Comparison of ENCODE assay signal across 1 cellular context in the genomic region with DNA sequence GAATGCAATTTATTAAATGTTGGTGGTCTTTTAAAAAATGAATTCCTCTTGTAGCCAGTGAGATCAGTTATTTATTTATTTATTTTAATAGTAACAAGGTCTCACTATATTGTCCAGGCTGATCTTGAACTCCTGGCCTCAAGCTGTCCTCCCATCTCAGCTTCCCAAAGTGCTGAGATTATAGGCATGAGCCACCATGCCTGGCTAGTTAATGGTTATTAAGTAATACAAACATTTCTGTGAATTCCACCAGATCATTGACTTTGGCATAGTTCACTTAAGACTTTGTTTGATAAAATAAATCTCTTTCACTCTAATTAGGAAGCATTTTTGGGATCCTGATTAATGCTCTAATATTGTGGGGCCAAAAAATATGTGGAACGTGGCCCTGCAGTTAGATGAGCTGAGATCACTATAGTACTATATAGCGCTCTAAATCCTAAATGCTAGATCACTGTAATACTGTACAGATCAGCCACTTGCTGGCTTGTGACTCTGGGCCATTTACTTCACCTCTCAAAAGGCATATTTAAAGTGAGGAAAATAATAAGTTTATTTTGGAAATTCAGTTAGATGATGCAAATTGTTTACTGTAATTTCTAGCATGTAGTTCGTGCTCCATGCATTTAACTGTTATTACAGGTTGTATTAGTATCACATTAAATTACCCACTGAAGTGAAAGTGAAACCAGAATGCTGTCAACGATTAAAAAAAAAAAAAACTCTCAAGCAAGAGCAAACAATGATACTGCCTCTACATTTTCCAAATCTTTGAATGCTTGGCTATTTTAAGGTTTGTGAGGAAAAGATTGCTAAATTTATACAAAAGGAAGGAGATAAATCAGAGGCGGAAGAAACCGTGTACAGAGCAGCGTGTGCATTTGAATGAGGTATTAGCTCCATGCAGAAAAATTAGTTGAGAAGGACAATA.
A peak's percentile ranks its signal among the peaks of the same experiment; 100 is the strongest.
TF ChIP-seq lines count a peak whose summit lies in the region.

No MANE protein-coding gene starts in this region.

TF ChIP-seq in HepG2, 621 proteins besides CTCF, POLR2A, EP300 and RAD21:
- TF ChIP-seq TAF15 (IDR thresholded peaks at IDR 0.05; ENCODE audit: low read depth, low read length, poor library complexity, severe bottlenecking) (no peak), RXRB (CRISPR knock-in tag; IDR thresholded peaks at IDR 0.05; ENCODE audit: borderline replicate concordance) (no peak), IRF2 (CRISPR knock-in tag; IDR thresholded peaks at IDR 0.05) (peak; percentile 95), ZNF567 (CRISPR knock-in tag; IDR thresholded peaks at IDR 0.05; ENCODE audit: borderline replicate concordance) (no peak), SMAD3 (CRISPR knock-in tag; IDR thresholded peaks at IDR 0.05) (no peak), MAFF (IDR thresholded peaks at IDR 0.05; ENCODE audit: low read depth, low read length) (no peak), FOSL1 (CRISPR knock-in tag; IDR thresholded peaks at IDR 0.05; ENCODE audit: borderline replicate concordance) (no peak), ZNF552 (CRISPR knock-in tag; IDR thresholded peaks at IDR 0.05; ENCODE audit: borderline replicate concordance) (no peak), ASH2L (IDR thresholded peaks at IDR 0.05; ENCODE audit: insufficient read length, low read depth, low read length) (peak; percentile 38), TRIM24 (CRISPR knock-in tag; IDR thresholded peaks at IDR 0.05) (no peak), ZNF572 (CRISPR knock-in tag; IDR thresholded peaks at IDR 0.05) (no peak), ZNF101 (CRISPR knock-in tag; IDR thresholded peaks at IDR 0.05; ENCODE audit: borderline replicate concordance, low read depth) (no peak), HMGA1 (CRISPR knock-in tag; conservative IDR thresholded peaks at IDR 0.05) (no peak), HOXA7 (CRISPR knock-in tag; IDR thresholded peaks at IDR 0.05) (no peak), ZNF776 (CRISPR knock-in tag; IDR thresholded peaks at IDR 0.05) (no peak), PRMT3 (CRISPR knock-in tag; IDR thresholded peaks at IDR 0.05; ENCODE audit: borderline replicate concordance, low read depth) (no peak), ZKSCAN8 (CRISPR knock-in tag; IDR thresholded peaks at IDR 0.05; ENCODE audit: borderline replicate concordance) (no peak), ZNF674 (CRISPR knock-in tag; IDR thresholded peaks at IDR 0.05; ENCODE audit: low read depth) (no peak), KMT2B (CRISPR knock-in tag; IDR thresholded peaks at IDR 0.05) (no peak), NFE2L2 (IDR thresholded peaks at IDR 0.05; ENCODE audit: low read length) (no peak), TSC22D2 (CRISPR knock-in tag; IDR thresholded peaks at IDR 0.05; ENCODE audit: borderline replicate concordance) (no peak)
- TF ChIP-seq, protein P1, sequence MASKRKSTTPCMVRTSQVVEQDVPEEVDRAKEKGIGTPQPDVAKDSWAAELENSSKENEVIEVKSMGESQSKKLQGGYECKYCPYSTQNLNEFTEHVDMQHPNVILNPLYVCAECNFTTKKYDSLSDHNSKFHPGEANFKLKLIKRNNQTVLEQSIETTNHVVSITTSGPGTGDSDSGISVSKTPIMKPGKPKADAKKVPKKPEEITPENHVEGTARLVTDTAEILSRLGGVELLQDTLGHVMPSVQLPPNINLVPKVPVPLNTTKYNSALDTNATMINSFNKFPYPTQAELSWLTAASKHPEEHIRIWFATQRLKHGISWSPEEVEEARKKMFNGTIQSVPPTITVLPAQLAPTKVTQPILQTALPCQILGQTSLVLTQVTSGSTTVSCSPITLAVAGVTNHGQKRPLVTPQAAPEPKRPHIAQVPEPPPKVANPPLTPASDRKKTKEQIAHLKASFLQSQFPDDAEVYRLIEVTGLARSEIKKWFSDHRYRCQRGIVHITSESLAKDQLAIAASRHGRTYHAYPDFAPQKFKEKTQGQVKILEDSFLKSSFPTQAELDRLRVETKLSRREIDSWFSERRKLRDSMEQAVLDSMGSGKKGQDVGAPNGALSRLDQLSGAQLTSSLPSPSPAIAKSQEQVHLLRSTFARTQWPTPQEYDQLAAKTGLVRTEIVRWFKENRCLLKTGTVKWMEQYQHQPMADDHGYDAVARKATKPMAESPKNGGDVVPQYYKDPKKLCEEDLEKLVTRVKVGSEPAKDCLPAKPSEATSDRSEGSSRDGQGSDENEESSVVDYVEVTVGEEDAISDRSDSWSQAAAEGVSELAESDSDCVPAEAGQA (IDR thresholded peaks at IDR 0.05; ENCODE audit: low read depth) = no peak
- TF ChIP-seq, protein P1 (CRISPR knock-in tag; IDR thresholded peaks at IDR 0.05; ENCODE audit: borderline replicate concordance) = no peak
- TF ChIP-seq, protein P2, sequence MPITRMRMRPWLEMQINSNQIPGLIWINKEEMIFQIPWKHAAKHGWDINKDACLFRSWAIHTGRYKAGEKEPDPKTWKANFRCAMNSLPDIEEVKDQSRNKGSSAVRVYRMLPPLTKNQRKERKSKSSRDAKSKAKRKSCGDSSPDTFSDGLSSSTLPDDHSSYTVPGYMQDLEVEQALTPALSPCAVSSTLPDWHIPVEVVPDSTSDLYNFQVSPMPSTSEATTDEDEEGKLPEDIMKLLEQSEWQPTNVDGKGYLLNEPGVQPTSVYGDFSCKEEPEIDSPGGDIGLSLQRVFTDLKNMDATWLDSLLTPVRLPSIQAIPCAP (CRISPR knock-in tag; IDR thresholded peaks at IDR 0.05; ENCODE audit: low read depth) = peak; percentile 86; the same call in 1 of the 2 replicates
- TF ChIP-seq, protein P3, sequence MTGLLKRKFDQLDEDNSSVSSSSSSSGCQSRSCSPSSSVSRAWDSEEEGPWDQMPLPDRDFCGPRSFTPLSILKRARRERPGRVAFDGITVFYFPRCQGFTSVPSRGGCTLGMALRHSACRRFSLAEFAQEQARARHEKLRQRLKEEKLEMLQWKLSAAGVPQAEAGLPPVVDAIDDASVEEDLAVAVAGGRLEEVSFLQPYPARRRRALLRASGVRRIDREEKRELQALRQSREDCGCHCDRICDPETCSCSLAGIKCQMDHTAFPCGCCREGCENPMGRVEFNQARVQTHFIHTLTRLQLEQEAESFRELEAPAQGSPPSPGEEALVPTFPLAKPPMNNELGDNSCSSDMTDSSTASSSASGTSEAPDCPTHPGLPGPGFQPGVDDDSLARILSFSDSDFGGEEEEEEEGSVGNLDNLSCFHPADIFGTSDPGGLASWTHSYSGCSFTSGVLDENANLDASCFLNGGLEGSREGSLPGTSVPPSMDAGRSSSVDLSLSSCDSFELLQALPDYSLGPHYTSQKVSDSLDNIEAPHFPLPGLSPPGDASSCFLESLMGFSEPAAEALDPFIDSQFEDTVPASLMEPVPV (CRISPR knock-in tag; IDR thresholded peaks at IDR 0.05) = no peak
- TF ChIP-seq, protein P4, sequence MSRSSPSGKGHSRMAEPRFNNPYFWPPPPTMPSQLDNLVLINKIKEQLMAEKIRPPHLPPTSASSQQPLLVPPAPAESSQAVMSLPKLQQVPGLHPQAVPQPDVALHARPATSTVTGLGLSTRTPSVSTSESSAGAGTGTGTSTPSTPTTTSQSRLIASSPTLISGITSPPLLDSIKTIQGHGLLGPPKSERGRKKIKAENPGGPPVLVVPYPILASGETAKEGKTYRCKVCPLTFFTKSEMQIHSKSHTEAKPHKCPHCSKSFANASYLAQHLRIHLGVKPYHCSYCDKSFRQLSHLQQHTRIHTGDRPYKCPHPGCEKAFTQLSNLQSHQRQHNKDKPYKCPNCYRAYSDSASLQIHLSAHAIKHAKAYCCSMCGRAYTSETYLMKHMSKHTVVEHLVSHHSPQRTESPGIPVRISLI (CRISPR knock-in tag; IDR thresholded peaks at IDR 0.05; ENCODE audit: borderline replicate concordance) = peak; percentile 62; the same call in 1 of the 2 replicates
- TF ChIP-seq, protein P5, sequence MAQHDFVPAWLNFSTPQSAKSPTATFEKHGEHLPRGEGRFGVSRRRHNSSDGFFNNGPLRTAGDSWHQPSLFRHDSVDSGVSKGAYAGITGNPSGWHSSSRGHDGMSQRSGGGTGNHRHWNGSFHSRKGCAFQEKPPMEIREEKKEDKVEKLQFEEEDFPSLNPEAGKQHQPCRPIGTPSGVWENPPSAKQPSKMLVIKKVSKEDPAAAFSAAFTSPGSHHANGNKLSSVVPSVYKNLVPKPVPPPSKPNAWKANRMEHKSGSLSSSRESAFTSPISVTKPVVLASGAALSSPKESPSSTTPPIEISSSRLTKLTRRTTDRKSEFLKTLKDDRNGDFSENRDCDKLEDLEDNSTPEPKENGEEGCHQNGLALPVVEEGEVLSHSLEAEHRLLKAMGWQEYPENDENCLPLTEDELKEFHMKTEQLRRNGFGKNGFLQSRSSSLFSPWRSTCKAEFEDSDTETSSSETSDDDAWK (CRISPR knock-in tag; IDR thresholded peaks at IDR 0.05) = no peak
- TF ChIP-seq, protein P6, sequence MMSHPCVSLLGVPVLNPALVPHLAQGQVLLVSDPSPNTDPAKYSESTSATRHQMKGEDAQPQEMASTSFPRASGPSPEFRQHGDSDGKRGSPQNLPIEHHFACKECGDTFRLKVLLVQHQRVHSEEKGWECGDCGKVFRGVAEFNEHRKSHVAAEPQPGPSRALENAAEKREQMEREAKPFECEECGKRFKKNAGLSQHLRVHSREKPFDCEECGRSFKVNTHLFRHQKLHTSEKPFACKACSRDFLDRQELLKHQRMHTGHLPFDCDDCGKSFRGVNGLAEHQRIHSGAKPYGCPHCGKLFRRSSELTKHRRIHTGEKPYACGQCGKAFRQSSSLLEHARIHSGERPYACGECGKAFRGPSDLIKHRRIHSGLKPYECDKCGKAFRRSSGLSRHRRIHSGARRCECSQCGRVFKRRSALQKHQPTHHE (CRISPR knock-in tag; IDR thresholded peaks at IDR 0.05; ENCODE audit: borderline replicate concordance) = no peak
- TF ChIP-seq, protein P7, sequence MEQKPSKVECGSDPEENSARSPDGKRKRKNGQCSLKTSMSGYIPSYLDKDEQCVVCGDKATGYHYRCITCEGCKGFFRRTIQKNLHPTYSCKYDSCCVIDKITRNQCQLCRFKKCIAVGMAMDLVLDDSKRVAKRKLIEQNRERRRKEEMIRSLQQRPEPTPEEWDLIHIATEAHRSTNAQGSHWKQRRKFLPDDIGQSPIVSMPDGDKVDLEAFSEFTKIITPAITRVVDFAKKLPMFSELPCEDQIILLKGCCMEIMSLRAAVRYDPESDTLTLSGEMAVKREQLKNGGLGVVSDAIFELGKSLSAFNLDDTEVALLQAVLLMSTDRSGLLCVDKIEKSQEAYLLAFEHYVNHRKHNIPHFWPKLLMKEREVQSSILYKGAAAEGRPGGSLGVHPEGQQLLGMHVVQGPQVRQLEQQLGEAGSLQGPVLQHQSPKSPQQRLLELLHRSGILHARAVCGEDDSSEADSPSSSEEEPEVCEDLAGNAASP (CRISPR knock-in tag; IDR thresholded peaks at IDR 0.05; ENCODE audit: borderline replicate concordance) = no peak
- TF ChIP-seq, protein P8, sequence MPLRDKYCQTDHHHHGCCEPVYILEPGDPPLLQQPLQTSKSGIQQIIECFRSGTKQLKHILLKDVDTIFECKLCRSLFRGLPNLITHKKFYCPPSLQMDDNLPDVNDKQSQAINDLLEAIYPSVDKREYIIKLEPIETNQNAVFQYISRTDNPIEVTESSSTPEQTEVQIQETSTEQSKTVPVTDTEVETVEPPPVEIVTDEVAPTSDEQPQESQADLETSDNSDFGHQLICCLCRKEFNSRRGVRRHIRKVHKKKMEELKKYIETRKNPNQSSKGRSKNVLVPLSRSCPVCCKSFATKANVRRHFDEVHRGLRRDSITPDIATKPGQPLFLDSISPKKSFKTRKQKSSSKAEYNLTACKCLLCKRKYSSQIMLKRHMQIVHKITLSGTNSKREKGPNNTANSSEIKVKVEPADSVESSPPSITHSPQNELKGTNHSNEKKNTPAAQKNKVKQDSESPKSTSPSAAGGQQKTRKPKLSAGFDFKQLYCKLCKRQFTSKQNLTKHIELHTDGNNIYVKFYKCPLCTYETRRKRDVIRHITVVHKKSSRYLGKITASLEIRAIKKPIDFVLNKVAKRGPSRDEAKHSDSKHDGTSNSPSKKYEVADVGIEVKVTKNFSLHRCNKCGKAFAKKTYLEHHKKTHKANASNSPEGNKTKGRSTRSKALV (CRISPR knock-in tag; IDR thresholded peaks at IDR 0.05) = no peak
- TF ChIP-seq, protein P9, sequence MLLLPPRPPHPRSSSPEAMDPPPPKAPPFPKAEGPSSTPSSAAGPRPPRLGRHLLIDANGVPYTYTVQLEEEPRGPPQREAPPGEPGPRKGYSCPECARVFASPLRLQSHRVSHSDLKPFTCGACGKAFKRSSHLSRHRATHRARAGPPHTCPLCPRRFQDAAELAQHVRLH (CRISPR knock-in tag; IDR thresholded peaks at IDR 0.05; ENCODE audit: borderline replicate concordance, low read depth) = no peak
